In genomic region chr6:39243809-39244208, GRCh38 we compare ENCODE assay signal across 24 cellular contexts. TPM values are rescaled to one million over a fixed set of nuclear protein-coding genes. Genes with fewer than 3 reads are reported as not detected.
DNase-seq lines count a peak whose midpoint lies in the region; ATAC-seq and TF ChIP-seq lines count a peak whose summit lies in the region.
"Had no signal": no experiment of that assay in that cellular context is flagged by ENCODE, and none has a peak within 500 bp of the region (broad histone marks: within the 10 kb centered on the region; RNA-seq: fewer than 3 reads in every experiment).

No MANE protein-coding gene starts in this region.

- no peaks in the 10 kb centered on the region for H4K20me1 ChIP-seq in GM23338 (replicated peaks; ENCODE audit: insufficient read depth)

- peak overlapping the region; percentile 96 for H2AFZ ChIP-seq in GM23338
- H2AFZ ChIP-seq: parathyroid adenoma had no signal

- H3K79me2 ChIP-seq in GM23338 (replicated peaks; ENCODE audit: insufficient read depth) = no peaks in the 10 kb centered on the region
- H3K79me2 ChIP-seq: parathyroid adenoma had no signal

- H3K9ac ChIP-seq in endodermal cell (ENCODE audit: extremely low read depth, low read length, poor library complexity, severe bottlenecking) = no peak overlapping the region
- H3K9ac ChIP-seq: parathyroid adenoma had no signal

- H3K4me1 ChIP-seq in GM23338 (ENCODE audit: insufficient read depth) (peaks cover 4% of the 10 kb centered on the region; the same call in 1 of the 2 replicates), endodermal cell (ENCODE audit: control insufficient read depth, insufficient read depth, low read length) (peaks cover 6% of the 10 kb centered on the region)
- H3K4me1 ChIP-seq: parathyroid adenoma, stomach had no signal

- H3K27me3 Mint-ChIP-seq in GM23338 (ENCODE audit: insufficient read depth, low read depth, poor library complexity) (peaks cover 18% of the 10 kb centered on the region), endodermal cell (ENCODE audit: insufficient read depth) (peaks cover 2% of the 10 kb centered on the region)
- H3K27me3 Mint-ChIP-seq: activated naive CD4-positive, alpha-beta T cell treated with anti-CD3 and anti-CD28 coated beads, Interleukin-2, amount 50 U/mL, for 24 hours had no signal

- no peaks in the 10 kb centered on the region for H3K27me3 ChIP-seq in GM23338 (ENCODE audit: insufficient read depth)
- H3K27me3 ChIP-seq in endodermal cell (ENCODE audit: control insufficient read depth, insufficient read depth, low read length, poor library complexity, severe bottlenecking) = no peaks in the 10 kb centered on the region
- H3K27me3 ChIP-seq: stomach had no signal

- H3K9me3 Mint-ChIP-seq in GM23338 (no peaks in the 10 kb centered on the region), endodermal cell (no peaks in the 10 kb centered on the region)
- H3K9me3 Mint-ChIP-seq: activated naive CD4-positive, alpha-beta T cell treated with anti-CD3 and anti-CD28 coated beads, Interleukin-2, amount 50 U/mL, for 24 hours had no signal

- H3K4me2 ChIP-seq in GM23338 = no peak overlapping the region

- H3F3A ChIP-seq in GM23338 (replicated peaks; ENCODE audit: low read depth) = no peaks in the 10 kb centered on the region

- no peaks in the 10 kb centered on the region for H3K9me3 ChIP-seq in endodermal cell (ENCODE audit: control insufficient read depth, low read length)
- H3K9me3 ChIP-seq: stomach had no signal

- 0 out of 2 replicates have a peak, but pooled peaks cover 3% of the 10 kb centered on the region for H3K9me2 ChIP-seq in GM23338 (ENCODE audit: insufficient read depth)

- DNase-seq in GM23338 (ENCODE audit: low spot score) (peak; percentile 29), endodermal cell (no peak), mesenteric fat pad (ENCODE audit: low spot score) (peak; percentile 89), stromal cell of bone marrow (ENCODE audit: low read depth) (peak; percentile 33), DMS153 treated with DMSO at 0.1 percent for 48 hours (lab: John Stamatoyannopoulos, UW; ENCODE audit: unreplicated experiment) (no peak), RKO (ENCODE audit: low spot score) (no peak), SKM-1 (lab: John Stamatoyannopoulos, UW; ENCODE audit: unreplicated experiment) (no peak), NCI-H2171 (lab: John Stamatoyannopoulos, UW) (no peak)
- DNase-seq: ACHN; activated CD4-positive, alpha-beta T cell treated with anti-CD3 and anti-CD28 coated beads for 1 hour; effector CD8-positive, alpha-beta T cell; naive thymus-derived CD4-positive, alpha-beta T cell; NCI-H1436 treated with DMSO at 0.1 percent for 48 hours; NCI-H2171 treated with DMSO at 0.1 percent for 48 hours; NCI-H69; small intestine; stimulated activated CD4-positive, alpha-beta T cell treated with anti-CD3 and anti-CD28 coated beads, Interleukin-4, amount 100 ng/mL, for 1 hour; stomach; SW 1271 had no signal

- H3K27ac ChIP-seq in GM23338 (ENCODE audit: low read depth) (no peak overlapping the region), endodermal cell (ENCODE audit: low read depth, low read length) (no peak overlapping the region)
- H3K27ac ChIP-seq: C4-2B, HL-60, parathyroid adenoma had no signal

- no peaks in the 10 kb centered on the region for H3K36me3 ChIP-seq in GM23338 (ENCODE audit: insufficient read depth)
- no peaks in the 10 kb centered on the region for H3K36me3 ChIP-seq in endodermal cell (ENCODE audit: control insufficient read depth, insufficient read depth, low read length)
- H3K36me3 ChIP-seq: stomach had no signal

- H3K27ac Mint-ChIP-seq in GM23338 (no peak overlapping the region), endodermal cell (peak overlapping the region; percentile 65)
- H3K27ac Mint-ChIP-seq: activated naive CD4-positive, alpha-beta T cell treated with anti-CD3 and anti-CD28 coated beads, Interleukin-2, amount 50 U/mL, for 24 hours; naive thymus-derived CD4-positive, alpha-beta T cell had no signal

- H3K4me3 ChIP-seq in GM23338 = no peak overlapping the region
- no peak overlapping the region for H3K4me3 ChIP-seq in endodermal cell (ENCODE audit: low read length)
- H3K4me3 ChIP-seq: stomach had no signal

- H3K36me3 Mint-ChIP-seq in GM23338 (ENCODE audit: low read depth) (no peaks in the 10 kb centered on the region), endodermal cell (ENCODE audit: low read depth) (no peaks in the 10 kb centered on the region)
- H3K36me3 Mint-ChIP-seq: activated naive CD4-positive, alpha-beta T cell treated with anti-CD3 and anti-CD28 coated beads, Interleukin-2, amount 50 U/mL, for 24 hours; naive thymus-derived CD4-positive, alpha-beta T cell had no signal

- no peak overlapping the region for H3K4me3 Mint-ChIP-seq in GM23338
- no peak overlapping the region for H3K4me3 Mint-ChIP-seq in endodermal cell
- H3K4me3 Mint-ChIP-seq: activated naive CD4-positive, alpha-beta T cell treated with anti-CD3 and anti-CD28 coated beads, Interleukin-2, amount 50 U/mL, for 24 hours; naive thymus-derived CD4-positive, alpha-beta T cell had no signal

- peak; percentile 45; the same call in 2 of the 3 replicates for ATAC-seq in GM23338
- ATAC-seq: naive thymus-derived CD4-positive, alpha-beta T cell had no signal

- H3K4me1 Mint-ChIP-seq in GM23338 (peaks cover 7% of the 10 kb centered on the region; the same call in 1 of the 3 replicates), endodermal cell (peaks cover 13% of the 10 kb centered on the region)

- TF ChIP-seq CTCF in GM23338 (conservative IDR thresholded peaks at IDR 0.05; ENCODE audit: low read depth in 2 of 2) (no peak), endodermal cell (conservative IDR thresholded peaks at IDR 0.05) (no peak)

- WGBS in endodermal cell (ENCODE audit: insufficient coverage in 1 of 2, insufficient read length in 1 of 2), 2 experiments = 93 to 95% methylated on average over 9 of the region's 9 CpGs

TF ChIP-seq in GM23338, 12 proteins besides CTCF, POLR2A, EP300 and RAD21 (continues in another document):
- TF ChIP-seq ZNF331 (CRISPR knock-in tag; IDR thresholded peaks at IDR 0.05; ENCODE audit: low read depth) (no peak), REST (IDR thresholded peaks at IDR 0.05; ENCODE audit: unreplicated experiment) (no peak)

RNA-seq across cellular contexts. Expression of gene KCNK5, which starts 14.5 kb away (rescaled TPM):
- total RNA-seq in GM23338 (2014; rRNA removed; shearing (Covaris generic)) = 54.8 and 57.4 TPM in 2 replicates
- polyA plus RNA-seq in GM23338 (2016; fragmentation: Nextera tagmentation; extraction: Ambion mirVana) = 9.5 and 9.7 TPM in 2 replicates
- total RNA-seq in endodermal cell (10 to 100 TPM; 29.8 to 32.2 TPM), mesenteric fat pad (0.87 TPM)
- 11.1 TPM for polyA plus RNA-seq in endodermal cell (2013, experiment 1 of 2)
- polyA plus RNA-seq in endodermal cell (2013, experiment 2 of 2) = 11.0 TPM
- total RNA-seq: M059J had no signal

Comparison
In these comparisons a context has a peak if more than half of its experiments do, and no peak if none do; other contexts are left out.
1. DNase-seq: peak in GM23338 (single experiment), mesenteric fat pad (single experiment) and stromal cell of bone marrow (single experiment); none in endodermal cell (single experiment), DMS153 treated with DMSO at 0.1 percent for 48 hours (single experiment), RKO (single experiment), SKM-1 (single experiment) and NCI-H2171 (single experiment).
2. RNA of gene KCNK5, which starts 14.5 kb away (total RNA-seq): 54.8 to 57.4 TPM in GM23338 and 29.8 to 32.2 TPM in endodermal cell; 0.87 TPM in mesenteric fat pad (single experiment); every median in the first group is over 10 times any median in the second.